ENCODE assay signal across 10 cellular contexts in genomic region chr2:240134956-240135520, GRCh38. TPM values are rescaled to one million over a fixed set of nuclear protein-coding genes. Genes with fewer than 3 reads are reported as not detected.
DNase-seq lines count a peak whose midpoint lies in the region; ATAC-seq and TF ChIP-seq lines count a peak whose summit lies in the region.
"Had no signal": no experiment of that assay in that cellular context is flagged by ENCODE, and none has a peak within 500 bp of the region (broad histone marks: within the 10 kb centered on the region; RNA-seq: fewer than 3 reads in every experiment).

No MANE protein-coding gene starts in this region.

- H3K36me3 Mint-ChIP-seq in activated T-cell treated with anti-CD3 and anti-CD28 coated beads, Interleukin-2, amount 50 U/mL, for 24 hours (ENCODE audit: low read depth), result peaks cover 62% of the 10 kb centered on the region

- intact Hi-C loops in mammary epithelial cell (cut with micrococcal nuclease), result no loop called here

- peak overlapping the region in 1 of 2 experiments; percentile 44 for H3K14ac ChIP-seq in mesenchymal stem cell (ENCODE audit: low read length in 2 of 2)

- WGBS in mammary epithelial cell (ENCODE audit: low coverage, missing lambda C conversion rate), result 60% methylated on average over 15 of the region's 15 CpGs
- WGBS in mesenchymal stem cell, result 85% methylated on average over 15 of the region's 15 CpGs
- WGBS in upper lobe of left lung, 2 donors, result 87 to 93% methylated on average over 10 to 15 of the region's 15 CpGs

- H3K27me3 Mint-ChIP-seq in activated T-cell treated with anti-CD3 and anti-CD28 coated beads, Interleukin-2, amount 50 U/mL, for 24 hours, result no peaks in the 10 kb centered on the region

- ATAC-seq in upper lobe of left lung (ENCODE audit: low FRiP score in 2 of 2) (no peak), GM21825 (IDR thresholded peaks at IDR 0.05; ENCODE audit: unreplicated experiment) (no peak)

- H4K20me1 ChIP-seq in mammary epithelial cell (ENCODE audit: insufficient read depth, low read length), result no peaks in the 10 kb centered on the region

- CTCF ChIA-PET in mammary epithelial cell (lab: Charles Lee; ENCODE audit: low non-redundant PET), result no interaction called here

- peaks cover 31% of the 10 kb centered on the region for H3K4me1 Mint-ChIP-seq in activated T-cell treated with anti-CD3 and anti-CD28 coated beads, Interleukin-2, amount 50 U/mL, for 24 hours (ENCODE audit: low read depth)

- H3K9me3 Mint-ChIP-seq in activated T-cell treated with anti-CD3 and anti-CD28 coated beads, Interleukin-2, amount 50 U/mL, for 24 hours, result no peaks in the 10 kb centered on the region

- H3K79me2 ChIP-seq in mammary epithelial cell (ENCODE audit: insufficient read depth, low read length), result peaks cover 46% of the 10 kb centered on the region

- H3K4me3 ChIP-seq in mammary epithelial cell (replicated peaks in 1 of 3; ENCODE audit: insufficient read depth in 1 of 3, low read depth in 2 of 3, low read length in 3 of 3) (peak overlapping the region; percentile 75 to 94 (median 87)), mesenchymal stem cell (ENCODE audit: insufficient read depth in 1 of 2, low read depth in 1 of 2, low read length in 2 of 2) (peak overlapping the region; percentile 90 to 97), upper lobe of left lung (peak overlapping the region; percentile 87 to 100 (median 99))

- peak overlapping the region; percentile 63 for H3K27ac ChIP-seq in mammary epithelial cell (ENCODE audit: insufficient read depth, low read depth, low read length)
- H3K27ac ChIP-seq in mesenchymal stem cell (ENCODE audit: low read length, poor library complexity, severe bottlenecking), result no peak overlapping the region
- peak overlapping the region in 3 of 4 donors; percentile 79 to 88 (median 82) for H3K27ac ChIP-seq in upper lobe of left lung

- no TSS peak for BruUV-seq in mammary epithelial cell (replicated peaks; lab: Mats Ljungman, UMichigan)

- no peak for TF ChIP-seq EP300 in upper lobe of left lung (IDR thresholded peaks at IDR 0.05)

- H4K91ac ChIP-seq in mesenchymal stem cell (ENCODE audit: low read length), result peak overlapping the region; percentile 30

- H2BK12ac ChIP-seq in mesenchymal stem cell (ENCODE audit: low read length in 2 of 2), result no peak overlapping the region

- no peak overlapping the region for H4K8ac ChIP-seq in mesenchymal stem cell (ENCODE audit: low read length)

- peak overlapping the region; percentile 91 for H3K27ac Mint-ChIP-seq in activated T-cell treated with anti-CD3 and anti-CD28 coated beads, Interleukin-2, amount 50 U/mL, for 24 hours

- peak overlapping the region; percentile 94 for H3K4me3 Mint-ChIP-seq in activated T-cell treated with anti-CD3 and anti-CD28 coated beads, Interleukin-2, amount 50 U/mL, for 24 hours

- H3K4me1 ChIP-seq in mammary epithelial cell (ENCODE audit: insufficient read depth, low read length), result peaks cover 9% of the 10 kb centered on the region
- peaks cover 18% of the 10 kb centered on the region for H3K4me1 ChIP-seq in mesenchymal stem cell (ENCODE audit: control insufficient read depth, insufficient read depth, low read depth, low read length)
- H3K4me1 ChIP-seq in upper lobe of left lung, result peaks cover 11 to 26% (median 15%) of the 10 kb centered on the region in 4 donors

- H3K23ac ChIP-seq in mesenchymal stem cell (ENCODE audit: low read length in 2 of 2), result no peak overlapping the region

- no peaks in the 10 kb centered on the region for H3K9me3 ChIP-seq in mammary epithelial cell (replicated peaks; ENCODE audit: insufficient read depth, low read length)
- H3K9me3 ChIP-seq in mesenchymal stem cell (ENCODE audit: control insufficient read depth, low read length), result no peaks in the 10 kb centered on the region
- no peaks in the 10 kb centered on the region for H3K9me3 ChIP-seq in upper lobe of left lung

- H3K36me3 ChIP-seq in mammary epithelial cell (ENCODE audit: insufficient read depth, low read length) (peaks cover 17% of the 10 kb centered on the region), mesenchymal stem cell (ENCODE audit: control insufficient read depth in 1 of 2, insufficient read depth in 2 of 2, low read depth in 1 of 2, low read length in 2 of 2) (peaks cover 38 to 39% of the 10 kb centered on the region in 2 experiments), upper lobe of left lung (peaks cover 20 to 37% (median 31%) of the 10 kb centered on the region in 4 donors)

- H3K18ac ChIP-seq in mesenchymal stem cell (ENCODE audit: low read depth in 1 of 2, low read length in 2 of 2), result no peak overlapping the region

- H3K4me2 ChIP-seq in mammary epithelial cell (ENCODE audit: insufficient read depth, low read depth, low read length) (peak overlapping the region; percentile 80), mesenchymal stem cell (ENCODE audit: low read length, poor library complexity, severe bottlenecking) (peak overlapping the region; percentile 77)

- peak overlapping the region in 1 of 2 experiments; percentile 16 for H3K4ac ChIP-seq in mesenchymal stem cell (ENCODE audit: low read depth in 1 of 2, low read length in 2 of 2)

- no peak for TF ChIP-seq POLR2A in upper lobe of left lung (IDR thresholded peaks at IDR 0.05)

- peak; percentile 32 for DNase-seq in activated T-cell treated with anti-CD3 and anti-CD28 coated beads, Interleukin-2, amount 50 U/mL, for 24 hours
- DNase-seq in activated T-cell treated with anti-CD3 and anti-CD28 coated beads, Interleukin-2, amount 50 U/mL, for 1 hour, result no peak
- no peak for DNase-seq in mammary epithelial cell
- no peak for DNase-seq in mesenchymal stem cell
- DNase-seq in upper lobe of left lung, result peak in 1 of 2 donors; percentile 15
- no peak for DNase-seq in DMS 273 treated with DMSO at 0.1 percent for 48 hours (lab: John Stamatoyannopoulos, UW)
- no peak for DNase-seq in NCI-H2029 (lab: John Stamatoyannopoulos, UW)
- DNase-seq: cortex of kidney, KBM-7 had no signal

- no peak overlapping the region for H2BK120ac ChIP-seq in mesenchymal stem cell (ENCODE audit: low read depth, low read length)

- peaks cover 28% of the 10 kb centered on the region for H3K79me1 ChIP-seq in mesenchymal stem cell (replicated peaks; ENCODE audit: low read length, poor library complexity, severe bottlenecking)

- H2BK5ac ChIP-seq in mesenchymal stem cell (ENCODE audit: low read depth, low read length, poor library complexity, severe bottlenecking), result no peak overlapping the region

- H2BK15ac ChIP-seq in mesenchymal stem cell (ENCODE audit: low read depth, poor library complexity, severe bottlenecking), result no peak overlapping the region

- H2AK5ac ChIP-seq in mesenchymal stem cell (ENCODE audit: low read length, severe bottlenecking), result peak overlapping the region; percentile 4

- peak overlapping the region; percentile 99 for H2AFZ ChIP-seq in mammary epithelial cell (ENCODE audit: low read depth, low read length)
- no peak overlapping the region for H2AFZ ChIP-seq in mesenchymal stem cell (ENCODE audit: low read depth, low read length)

- H3K27me3 ChIP-seq in mammary epithelial cell (ENCODE audit: insufficient read depth, low read length) (no peaks in the 10 kb centered on the region), mesenchymal stem cell (ENCODE audit: control insufficient read depth in 1 of 2, insufficient read depth in 1 of 2, low read length in 2 of 2) (peaks cover 0 to 5% of the 10 kb centered on the region in 2 experiments), upper lobe of left lung (no peaks in the 10 kb centered on the region)

- in situ Hi-C loops in mammary epithelial cell (cut with MboI; ENCODE audit: low sequenced_read_pairs in 2 of 2), result no loop called here

- TF ChIP-seq CTCF in mammary epithelial cell (conservative IDR thresholded peaks at IDR 0.05 in 1 of 2, IDR thresholded peaks at IDR 0.05 in 1 of 2; ENCODE audit: extremely low read depth in 1 of 2, insufficient read depth in 1 of 2, low read depth in 1 of 2, low read length in 2 of 2) (no peak), upper lobe of left lung (IDR thresholded peaks at IDR 0.05) (no peak)

- dilution Hi-C loops in mammary epithelial cell (cut with HindIII; ENCODE audit: low sequenced_read_pairs), result loop anchor here (5.0 kb wide), 1 partner anchor 67 kb away; no protein-coding TSS in a partner anchor

- H3K9ac ChIP-seq in mammary epithelial cell (ENCODE audit: insufficient read depth, low read length) (peak overlapping the region; percentile 83), mesenchymal stem cell (ENCODE audit: low read length) (peak overlapping the region; percentile 97)

RNA-seq across cellular contexts. Expression of gene COPS9, which starts 1.1 kb away (rescaled TPM):
- total RNA-seq in mammary epithelial cell (100 to 1,000 TPM in 1 of 2 donors, 10 to 100 TPM in 1; 40.2 to 142 TPM), upper lobe of left lung (100 to 1,000 TPM in 5 of 6 donors, 10 to 100 TPM in 1; 97.2 to 141 (median 129) TPM)
- 205 TPM for polyA plus RNA-seq in mammary epithelial cell
- polyA minus RNA-seq in mammary epithelial cell, result 21.3 TPM
- 322 TPM for polyA plus RNA-seq in mesenchymal stem cell (2013, experiment 1 of 2)
- polyA plus RNA-seq in mesenchymal stem cell (2013, experiment 2 of 2), result 340 TPM

RNA-seq across cellular contexts. Expression of gene OTOS, which starts 5.4 kb away (rescaled TPM):
- total RNA-seq in mammary epithelial cell, result not detected
- polyA plus RNA-seq in mammary epithelial cell, result not detected
- not detected for polyA minus RNA-seq in mammary epithelial cell
- polyA plus RNA-seq in mesenchymal stem cell (2013, experiment 1 of 2), result not detected
- not detected for polyA plus RNA-seq in mesenchymal stem cell (2013, experiment 2 of 2)
- not detected for total RNA-seq in upper lobe of left lung
